ENCODE assay signal across 3 cellular contexts in the genomic region with DNA sequence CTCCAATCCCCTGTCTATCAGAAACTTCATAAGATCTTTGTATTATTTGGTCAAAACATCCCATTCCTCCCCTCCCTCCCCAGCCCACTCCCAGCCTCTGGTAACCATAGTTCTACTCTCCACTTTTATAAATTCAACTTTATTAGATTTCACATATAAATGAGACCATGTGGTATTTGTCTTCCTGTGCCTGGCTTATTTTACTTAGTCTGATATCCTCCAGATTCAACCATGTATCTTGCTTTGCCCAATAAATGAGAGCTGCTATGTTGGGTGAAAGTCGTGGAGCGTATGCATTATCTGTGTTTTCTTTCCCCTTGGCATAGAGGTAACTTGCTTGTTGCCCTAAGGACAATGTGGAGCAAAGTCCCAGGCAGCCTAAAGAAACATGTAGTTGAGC.
"Had no signal": no experiment of that assay in that cellular context is flagged by ENCODE, and none has a peak within 500 bp of the region (broad histone marks: within the 10 kb centered on the region; RNA-seq: fewer than 3 reads in every experiment).

No MANE protein-coding gene starts in this region.

- DNase-seq: GDM1, GF-D8 had no signal

- ATAC-seq: GM12878 had no signal

- H3K4me3 ChIP-seq: GM12878 had no signal
